Comparison of ENCODE assay signal across 8 cellular contexts in the genomic region with DNA sequence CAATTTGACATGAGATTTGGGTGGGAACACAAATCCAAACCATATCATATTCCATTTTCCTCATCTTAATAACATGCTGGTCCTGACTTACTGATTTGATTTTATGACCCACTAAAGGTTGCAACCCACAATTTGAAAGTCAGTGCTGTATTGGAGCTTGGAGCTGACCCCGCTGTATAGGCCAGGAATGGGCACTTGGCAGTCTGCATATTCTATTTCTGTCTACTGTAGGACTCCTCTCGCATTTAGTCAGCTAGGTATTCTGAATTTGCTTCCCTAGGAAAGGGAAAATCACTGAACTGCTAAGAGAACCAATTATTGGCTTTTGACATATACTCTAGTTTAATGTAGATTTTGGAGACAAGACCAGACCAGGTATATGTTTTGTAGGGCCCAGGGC.
"Had no signal": no experiment of that assay in that cellular context is flagged by ENCODE, and none has a peak within 500 bp of the region (broad histone marks: within the 10 kb centered on the region; RNA-seq: fewer than 3 reads in every experiment).

No MANE protein-coding gene starts in this region.

- DNase-seq: GM23248, GOT3, H7, H9, HFFc6 had no signal

- H3K36me3 ChIP-seq: HAP-1 had no signal

- H3K27ac ChIP-seq: GM23248 had no signal

- H3K4me3 ChIP-seq: GM23248, GM23338, HAP-1 had no signal

- ATAC-seq: GM23338, HCT116 had no signal

- H3K9me3 ChIP-seq: HAP-1 had no signal
